Comparison of ENCODE assay signal across 21 cellular contexts in genomic region chr2:240988571-240989271, GRCh38. TPM values are rescaled to one million over a fixed set of nuclear protein-coding genes. Genes with fewer than 3 reads are reported as not detected.
DNase-seq lines count a peak whose midpoint lies in the region; ATAC-seq and TF ChIP-seq lines count a peak whose summit lies in the region.
"Had no signal": no experiment of that assay in that cellular context is flagged by ENCODE, and none has a peak within 500 bp of the region (broad histone marks: within the 10 kb centered on the region; RNA-seq: fewer than 3 reads in every experiment).

No MANE protein-coding gene starts in this region.

- no peaks in the 10 kb centered on the region for H3K4me1 Mint-ChIP-seq in endothelial cell (ENCODE audit: unreplicated experiment)
- no peaks in the 10 kb centered on the region for H3K4me1 Mint-ChIP-seq in activated T-helper 1 cell treated with anti-CD3 and anti-CD28 coated beads, Interleukin-12 subunit alpha, Interleukin-12 subunit beta, Interleukin-2, Interleukin-4 antibody, amounts not matched to agents 30 ng/mL and 10 ng/mL and 1 ng/mL, durations not matched to agents 14 hours and 24 hours and 36 hours (ENCODE audit: low read depth)
- H3K4me1 Mint-ChIP-seq: activated CD4-positive, alpha-beta T cell treated with anti-CD3 and anti-CD28 coated beads for 36 hours; activated naive CD4-positive, alpha-beta T cell treated with anti-CD3 and anti-CD28 coated beads, Interleukin-2, amount 50 U/mL, for 24 hours had no signal

- no peaks in the 10 kb centered on the region for H3K36me3 ChIP-seq in heart right ventricle
- H3K36me3 ChIP-seq: heart left ventricle had no signal

- H3K27me3 ChIP-seq in heart right ventricle, result peaks cover 0 to 6% (median 4%) of the 10 kb centered on the region in 7 donors

- DNase-seq in left ventricle myocardium superior (peak; percentile 33), heart right ventricle (no peak), endothelial cell (ENCODE audit: low spot score) (no peak), posterior vena cava (ENCODE audit: low spot score) (peak; percentile 50), ureter (ENCODE audit: low spot score) (peak; percentile 42), DMS 273 (lab: John Stamatoyannopoulos, UW; ENCODE audit: unreplicated experiment) (no peak), nucleus accumbens (lab: John Stamatoyannopoulos, UW) (no peak)
- DNase-seq in activated T-helper 1 cell treated with anti-CD3 and anti-CD28 coated beads, Interleukin-12 subunit alpha, Interleukin-12 subunit beta, Interleukin-2, Interleukin-4 antibody, amounts not matched to agents 30 ng/mL and 10 ng/mL and 1 ng/mL, durations not matched to agents 14 hours and 24 hours and 36 hours (ENCODE audit: low spot score), result no peak
- DNase-seq: activated CD4-positive, alpha-beta T cell treated with anti-CD3 and anti-CD28 coated beads for 36 hours; EL; HCEC 1CT; midbrain; NCI-H1048; NCI-H187; NCI-H526 treated with DMSO at 0.1 percent for 48 hours; SK-N-SH; stimulated activated CD4-positive, alpha-beta T cell treated with anti-CD3 and anti-CD28 coated beads, Interleukin-1b, Interleukin-23, amount 100 ng/mL, for 48 hours had no signal

- H3K27ac Mint-ChIP-seq in endothelial cell (ENCODE audit: unreplicated experiment), result no peak overlapping the region
- H3K27ac Mint-ChIP-seq in activated T-helper 1 cell treated with anti-CD3 and anti-CD28 coated beads, Interleukin-12 subunit alpha, Interleukin-12 subunit beta, Interleukin-2, Interleukin-4 antibody, amounts not matched to agents 30 ng/mL and 10 ng/mL and 1 ng/mL, durations not matched to agents 14 hours and 24 hours and 36 hours, result no peak overlapping the region
- H3K27ac Mint-ChIP-seq: activated CD4-positive, alpha-beta T cell treated with anti-CD3 and anti-CD28 coated beads for 36 hours; activated naive CD4-positive, alpha-beta T cell treated with anti-CD3 and anti-CD28 coated beads, Interleukin-2, amount 50 U/mL, for 24 hours; naive thymus-derived CD8-positive, alpha-beta T cell had no signal

- no peak for TF ChIP-seq CTCF in heart right ventricle (IDR thresholded peaks at IDR 0.05)
- TF ChIP-seq CTCF in endothelial cell (IDR thresholded peaks at IDR 0.05; ENCODE audit: unreplicated experiment), result no peak

- intact Hi-C loops in left ventricle myocardium superior (cut with micrococcal nuclease), result no loop called here
- intact Hi-C loops in heart right ventricle (cut with DNase I), result loop anchor here in 5 of 10 donors (2.0 to 10.0 kb wide), 3 partner anchors 76 to 138 kb away; no protein-coding TSS in a partner anchor
- intact Hi-C loops in posterior vena cava (cut with DNase I), result no loop called here
- intact Hi-C loops in activated T-helper 1 cell treated with anti-CD3 and anti-CD28 coated beads, Interleukin-12 subunit alpha, Interleukin-12 subunit beta, Interleukin-2, Interleukin-4 antibody, amounts not matched to agents 30 ng/mL and 10 ng/mL and 1 ng/mL, durations not matched to agents 14 hours and 24 hours and 36 hours (cut with micrococcal nuclease), result no loop called here

- peaks cover 14% of the 10 kb centered on the region for H3K27me3 Mint-ChIP-seq in endothelial cell (ENCODE audit: unreplicated experiment)
- no peaks in the 10 kb centered on the region for H3K27me3 Mint-ChIP-seq in activated T-helper 1 cell treated with anti-CD3 and anti-CD28 coated beads, Interleukin-12 subunit alpha, Interleukin-12 subunit beta, Interleukin-2, Interleukin-4 antibody, amounts not matched to agents 30 ng/mL and 10 ng/mL and 1 ng/mL, durations not matched to agents 14 hours and 24 hours and 36 hours (ENCODE audit: insufficient read depth)
- H3K27me3 Mint-ChIP-seq: activated CD4-positive, alpha-beta T cell treated with anti-CD3 and anti-CD28 coated beads for 36 hours; activated naive CD4-positive, alpha-beta T cell treated with anti-CD3 and anti-CD28 coated beads, Interleukin-2, amount 50 U/mL, for 24 hours had no signal

- no peaks in the 10 kb centered on the region for H3K9me3 Mint-ChIP-seq in endothelial cell (ENCODE audit: unreplicated experiment)
- H3K9me3 Mint-ChIP-seq in activated T-helper 1 cell treated with anti-CD3 and anti-CD28 coated beads, Interleukin-12 subunit alpha, Interleukin-12 subunit beta, Interleukin-2, Interleukin-4 antibody, amounts not matched to agents 30 ng/mL and 10 ng/mL and 1 ng/mL, durations not matched to agents 14 hours and 24 hours and 36 hours, result no peaks in the 10 kb centered on the region
- H3K9me3 Mint-ChIP-seq: activated naive CD4-positive, alpha-beta T cell treated with anti-CD3 and anti-CD28 coated beads, Interleukin-2, amount 50 U/mL, for 24 hours; naive thymus-derived CD8-positive, alpha-beta T cell had no signal

- H3K9me3 ChIP-seq in heart right ventricle, result peaks cover 0 to 11% (median 0%) of the 10 kb centered on the region in 11 donors
- H3K9me3 ChIP-seq: SK-N-SH had no signal

- peaks cover 19 to 40% (median 24%) of the 10 kb centered on the region in 9 donors for H3K4me1 ChIP-seq in heart right ventricle
- H3K4me1 ChIP-seq: parathyroid adenoma had no signal

- no peak overlapping the region for H3K27ac ChIP-seq in heart right ventricle
- H3K27ac ChIP-seq: parathyroid adenoma had no signal

- H3K4me3 Mint-ChIP-seq in endothelial cell (ENCODE audit: unreplicated experiment), result peak overlapping the region; percentile 15
- no peak overlapping the region for H3K4me3 Mint-ChIP-seq in activated T-helper 1 cell treated with anti-CD3 and anti-CD28 coated beads, Interleukin-12 subunit alpha, Interleukin-12 subunit beta, Interleukin-2, Interleukin-4 antibody, amounts not matched to agents 30 ng/mL and 10 ng/mL and 1 ng/mL, durations not matched to agents 14 hours and 24 hours and 36 hours
- H3K4me3 Mint-ChIP-seq: activated CD4-positive, alpha-beta T cell treated with anti-CD3 and anti-CD28 coated beads for 36 hours; activated naive CD4-positive, alpha-beta T cell treated with anti-CD3 and anti-CD28 coated beads, Interleukin-2, amount 50 U/mL, for 24 hours; naive thymus-derived CD8-positive, alpha-beta T cell had no signal

- 91 to 96% methylated on average over 6 of the region's 6 CpGs for WGBS in heart right ventricle, 2 donors

- H3K36me3 Mint-ChIP-seq in endothelial cell (ENCODE audit: low read depth, unreplicated experiment), result peaks cover 3% of the 10 kb centered on the region
- no peaks in the 10 kb centered on the region for H3K36me3 Mint-ChIP-seq in activated T-helper 1 cell treated with anti-CD3 and anti-CD28 coated beads, Interleukin-12 subunit alpha, Interleukin-12 subunit beta, Interleukin-2, Interleukin-4 antibody, amounts not matched to agents 30 ng/mL and 10 ng/mL and 1 ng/mL, durations not matched to agents 14 hours and 24 hours and 36 hours (ENCODE audit: low read depth)
- H3K36me3 Mint-ChIP-seq: activated naive CD4-positive, alpha-beta T cell treated with anti-CD3 and anti-CD28 coated beads, Interleukin-2, amount 50 U/mL, for 24 hours; naive thymus-derived CD8-positive, alpha-beta T cell had no signal

- no peak overlapping the region for H3K4me3 ChIP-seq in heart right ventricle
- H3K4me3 ChIP-seq: heart left ventricle had no signal

- ATAC-seq in left ventricle myocardium superior (no peak), heart right ventricle (no peak)
- ATAC-seq: activated CD4-positive, alpha-beta T cell treated with anti-CD3 and anti-CD28 coated beads for 36 hours; heart left ventricle; naive thymus-derived CD8-positive, alpha-beta T cell had no signal

RNA-seq across cellular contexts. Expression of gene SNED1, which starts 9.7 kb away (rescaled TPM):
- total RNA-seq in left ventricle myocardium superior (7.4 TPM), heart right ventricle (10 to 100 TPM in 1 of 10 donors, 1 to 10 TPM in 9; 3.9 to 12.7 (median 6.3) TPM), endothelial cell (ENCODE audit: unreplicated experiment) (2.3 TPM), posterior vena cava (10 to 100 TPM; 39.7 to 62.7 TPM), ureter (41.8 TPM)
- polyA plus RNA-seq in heart right ventricle, result 1 to 10 TPM; 4.2 to 6.9 TPM
- 1.6 and 2.5 TPM in 2 replicates for total RNA-seq in activated T-helper 1 cell treated with anti-CD3 and anti-CD28 coated beads, Interleukin-12 subunit alpha, Interleukin-12 subunit beta, Interleukin-2, Interleukin-4 antibody, amounts not matched to agents 30 ng/mL and 10 ng/mL and 1 ng/mL, durations not matched to agents 14 hours and 24 hours and 36 hours

Comparison
In these comparisons a context has a peak if more than half of its experiments do, and no peak if none do; other contexts are left out.
1. DNase-seq: peak in left ventricle myocardium superior (single experiment), posterior vena cava (single experiment) and ureter (single experiment); none in heart right ventricle (0 of 2), endothelial cell (single experiment), activated T-helper 1 cell treated with anti-CD3 and anti-CD28 coated beads, Interleukin-12 subunit alpha, Interleukin-12 subunit beta, Interleukin-2, Interleukin-4 antibody, amounts not matched to agents 30 ng/mL and 10 ng/mL and 1 ng/mL, durations not matched to agents 14 hours and 24 hours and 36 hours (single experiment), DMS 273 (single experiment) and nucleus accumbens (0 of 56).